ENCODE assay signal across 8 cellular contexts in genomic region chr10:52488606-52489485, GRCh38.
DNase-seq lines count a peak whose midpoint lies in the region; ATAC-seq and TF ChIP-seq lines count a peak whose summit lies in the region.

No MANE protein-coding gene starts in this region.

- DNase-seq in GM06990 (ENCODE audit: extremely low read depth, insufficient read length) (no peak), M059J (ENCODE audit: low read depth) (peak; percentile 66), dermis blood vessel endothelial cell (peak; percentile 74), nephron progenitor cell (no peak), NCI-H446 treated with DMSO at 0.1 percent for 48 hours (lab: John Stamatoyannopoulos, UW) (no peak), caudate nucleus (lab: John Stamatoyannopoulos, UW) (no peak)
- DNase-seq in naive thymus-derived CD4-positive, alpha-beta T cell = no peak

- no peaks in the 10 kb centered on the region for H3K9me3 ChIP-seq in naive thymus-derived CD4-positive, alpha-beta T cell (ENCODE audit: control insufficient read depth in 2 of 3, low read length in 3 of 3)

- no peaks in the 10 kb centered on the region for H3K9me3 Mint-ChIP-seq in nephron progenitor cell
- peaks cover 0 to 3% (median 0%) of the 10 kb centered on the region in 11 donors for H3K9me3 Mint-ChIP-seq in naive thymus-derived CD4-positive, alpha-beta T cell

- no peaks in the 10 kb centered on the region for H3K36me3 ChIP-seq in GM06990 (ENCODE audit: control insufficient read depth, insufficient read depth, low read length)
- no peaks in the 10 kb centered on the region for H3K36me3 ChIP-seq in naive thymus-derived CD4-positive, alpha-beta T cell (ENCODE audit: control insufficient read depth in 2 of 3, insufficient read depth in 3 of 3, low read length in 3 of 3)

- H3K27me3 Mint-ChIP-seq in nephron progenitor cell (ENCODE audit: low read depth, poor library complexity) = peaks cover 2% of the 10 kb centered on the region
- no peaks in the 10 kb centered on the region for H3K27me3 Mint-ChIP-seq in naive thymus-derived CD4-positive, alpha-beta T cell

- peak; percentile 50 for TF ChIP-seq CTCF in GM06990 (IDR thresholded peaks at IDR 0.05; ENCODE audit: insufficient read depth, low read length, poor library complexity, severe bottlenecking)
- peak; percentile 61 for TF ChIP-seq CTCF in nephron progenitor cell (IDR thresholded peaks at IDR 0.05)

- CTCF ChIA-PET in naive thymus-derived CD4-positive, alpha-beta T cell (lab: Charles Lee) = no interaction called here

- H3K4me3 ChIP-seq in GM06990 (replicated peaks; ENCODE audit: low read depth, low read length) = no peak overlapping the region
- no peak overlapping the region for H3K4me3 ChIP-seq in naive thymus-derived CD4-positive, alpha-beta T cell (ENCODE audit: low read length)

- H3K4me1 Mint-ChIP-seq in nephron progenitor cell = peaks cover 10% of the 10 kb centered on the region
- H3K4me1 Mint-ChIP-seq in naive thymus-derived CD4-positive, alpha-beta T cell = no peaks in the 10 kb centered on the region

- H3K36me3 Mint-ChIP-seq in nephron progenitor cell (ENCODE audit: low read depth) = no peaks in the 10 kb centered on the region
- H3K36me3 Mint-ChIP-seq in naive thymus-derived CD4-positive, alpha-beta T cell = no peaks in the 10 kb centered on the region

- H3K27ac Mint-ChIP-seq in nephron progenitor cell = no peak overlapping the region
- H3K27ac Mint-ChIP-seq in naive thymus-derived CD4-positive, alpha-beta T cell = no peak overlapping the region

- H3K4me3 Mint-ChIP-seq in nephron progenitor cell = no peak overlapping the region
- no peak overlapping the region for H3K4me3 Mint-ChIP-seq in naive thymus-derived CD4-positive, alpha-beta T cell

- H3K4me1 ChIP-seq in naive thymus-derived CD4-positive, alpha-beta T cell (ENCODE audit: control insufficient read depth in 2 of 2, insufficient read depth in 2 of 2, low read length in 2 of 2) = no peaks in the 10 kb centered on the region

- POLR2A ChIA-PET in naive thymus-derived CD4-positive, alpha-beta T cell (lab: Charles Lee) = no interaction called here

- ATAC-seq in GM19455 (IDR thresholded peaks at IDR 0.05; ENCODE audit: unreplicated experiment) = no peak
- ATAC-seq in naive thymus-derived CD4-positive, alpha-beta T cell = no peak

- H3K27ac ChIP-seq in naive thymus-derived CD4-positive, alpha-beta T cell (ENCODE audit: low read depth, low read length) = no peak overlapping the region
- no peak overlapping the region for H3K27ac ChIP-seq in caudate nucleus (ENCODE audit: low read depth, low read length)

- H3K27me3 ChIP-seq in GM06990 (replicated peaks; ENCODE audit: control insufficient read depth, insufficient read depth, low read length) = no peaks in the 10 kb centered on the region
- H3K27me3 ChIP-seq in naive thymus-derived CD4-positive, alpha-beta T cell (ENCODE audit: control insufficient read depth in 2 of 2, insufficient read depth in 2 of 2, low read length in 2 of 2) = no peaks in the 10 kb centered on the region

- intact Hi-C loops in naive thymus-derived CD4-positive, alpha-beta T cell (cut with micrococcal nuclease) = loop anchor here in 1 of 2 donors (2.0 kb wide), 1 partner anchor 180 kb away; no protein-coding TSS in a partner anchor

Comparison
In these comparisons a context has a peak if more than half of its experiments do, and no peak if none do; other contexts are left out.
1. DNase-seq: peak in M059J (single experiment) and dermis blood vessel endothelial cell (single experiment); none in GM06990 (single experiment), nephron progenitor cell (single experiment), NCI-H446 treated with DMSO at 0.1 percent for 48 hours (single experiment), naive thymus-derived CD4-positive, alpha-beta T cell (0 of 9) and caudate nucleus (0 of 61).